In the genomic region with DNA sequence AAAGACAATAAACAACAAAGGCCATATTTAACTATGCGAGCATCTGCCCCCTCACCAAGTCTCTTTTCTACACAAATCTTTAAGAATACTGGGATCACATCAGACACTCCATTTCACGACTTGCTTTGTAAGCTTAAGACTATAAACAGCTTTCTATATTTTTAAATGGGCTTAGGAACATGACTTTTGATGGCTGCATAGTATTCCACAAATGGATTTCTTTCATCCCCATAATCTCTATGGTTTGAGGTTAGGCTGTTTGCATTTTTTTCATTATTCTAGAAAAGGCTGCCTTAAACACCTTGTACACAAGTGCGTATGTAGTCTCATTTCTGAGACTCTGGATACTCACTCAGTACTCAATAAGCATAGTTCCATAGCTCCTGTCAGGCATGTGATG, we compare ENCODE assay signal across 11 cellular contexts.
"Had no signal": no experiment of that assay in that cellular context is flagged by ENCODE, and none has a peak within 500 bp of the region (broad histone marks: within the 10 kb centered on the region; RNA-seq: fewer than 3 reads in every experiment).

No MANE protein-coding gene starts in this region.

- H3K27ac ChIP-seq: GM23248 had no signal

- DNase-seq: GM23248, GOT3, H7, H9, HCEC 1CT, HFFc6 had no signal

- H2AFZ ChIP-seq: GM23248, GM23338 had no signal

- ATAC-seq: GM23338, HCT116 had no signal

- H3K4me1 ChIP-seq: HAP-1 had no signal

- H3K9me3 ChIP-seq: HAP-1 had no signal

- FAIRE-seq: H1, H54 had no signal

- H3K9ac ChIP-seq: GM23248 had no signal

- H3K4me3 ChIP-seq: GM23248, GM23338, HAP-1 had no signal

- H3K4me2 ChIP-seq: GM23338 had no signal
